In genomic region chrX:41335590-41336331, GRCh38 we compare ENCODE assay signal across 8 cellular contexts. TPM values are rescaled to one million over a fixed set of nuclear protein-coding genes. Genes with fewer than 3 reads are reported as not detected.
DNase-seq lines count a peak whose midpoint lies in the region; ATAC-seq lines count a peak whose summit lies in the region.

No MANE protein-coding gene starts in this region.

- H3K4me1 Mint-ChIP-seq in activated CD4-positive, alpha-beta T cell treated with anti-CD3 and anti-CD28 coated beads for 36 hours, result peaks cover 25% of the 10 kb centered on the region
- peaks cover 22% of the 10 kb centered on the region for H3K4me1 Mint-ChIP-seq in activated T-helper 2 cell treated with anti-CD3 and anti-CD28 coated beads, Interferon-gamma antibody, Interleukin-2, Interleukin-4, amounts not matched to agents 10 μg/mL and 5 μg/mL and 100 μg/mL, durations not matched to agents 14 hours and 24 hours and 36 hours (ENCODE audit: low read depth)

- POLR2A ChIA-PET in activated CD4-positive, alpha-beta T cell treated with anti-CD3 and anti-CD28 coated beads for 36 hours (lab: Charles Lee), result interaction anchor here (1.0 to 1.7 kb wide), 4 partner anchors 47 to 107 kb away, joined by 4 to 9 read pairs (median 6); no protein-coding TSS in a partner anchor

- no peaks in the 10 kb centered on the region for H3K27me3 Mint-ChIP-seq in activated CD4-positive, alpha-beta T cell treated with anti-CD3 and anti-CD28 coated beads for 36 hours
- H3K27me3 Mint-ChIP-seq in activated T-helper 2 cell treated with anti-CD3 and anti-CD28 coated beads, Interferon-gamma antibody, Interleukin-2, Interleukin-4, amounts not matched to agents 10 μg/mL and 5 μg/mL and 100 μg/mL, durations not matched to agents 14 hours and 24 hours and 36 hours (ENCODE audit: low read depth), result no peaks in the 10 kb centered on the region

- no peak for ATAC-seq in activated CD4-positive, alpha-beta T cell treated with anti-CD3 and anti-CD28 coated beads for 36 hours
- no peak for ATAC-seq in HG03342 (IDR thresholded peaks at IDR 0.05; ENCODE audit: unreplicated experiment)

- peak overlapping the region; percentile 99 for H3K9ac ChIP-seq in iPS-18a (ENCODE audit: low read length)

- peaks cover 5% of the 10 kb centered on the region for H3K9me3 ChIP-seq in iPS-18a (ENCODE audit: control insufficient read depth, low read depth, low read length)

- no peak overlapping the region for H3K27ac ChIP-seq in iPS-18a (ENCODE audit: low read length)

- peak overlapping the region; percentile 90 for H3K4me3 Mint-ChIP-seq in activated CD4-positive, alpha-beta T cell treated with anti-CD3 and anti-CD28 coated beads for 36 hours
- H3K4me3 Mint-ChIP-seq in activated T-helper 2 cell treated with anti-CD3 and anti-CD28 coated beads, Interferon-gamma antibody, Interleukin-2, Interleukin-4, amounts not matched to agents 10 μg/mL and 5 μg/mL and 100 μg/mL, durations not matched to agents 14 hours and 24 hours and 36 hours (ENCODE audit: low read depth), result peak overlapping the region; percentile 97

- peak overlapping the region; percentile 99 for H3K27ac Mint-ChIP-seq in activated CD4-positive, alpha-beta T cell treated with anti-CD3 and anti-CD28 coated beads for 36 hours
- peak overlapping the region; percentile 100 for H3K27ac Mint-ChIP-seq in activated T-helper 2 cell treated with anti-CD3 and anti-CD28 coated beads, Interferon-gamma antibody, Interleukin-2, Interleukin-4, amounts not matched to agents 10 μg/mL and 5 μg/mL and 100 μg/mL, durations not matched to agents 14 hours and 24 hours and 36 hours

- DNase-seq in activated CD4-positive, alpha-beta T cell treated with anti-CD3 and anti-CD28 coated beads for 36 hours, result peak; percentile 40
- DNase-seq in activated CD4-positive, alpha-beta T cell treated with anti-CD3 and anti-CD28 coated beads for 4 hours, result no peak
- no peak for DNase-seq in activated T-helper 2 cell treated with anti-CD3 and anti-CD28 coated beads, Interferon-gamma antibody, Interleukin-2, Interleukin-4, amounts not matched to agents 10 μg/mL and 5 μg/mL and 100 μg/mL, durations not matched to agents 14 hours and 24 hours and 36 hours (ENCODE audit: low spot score)
- peak; percentile 38 for DNase-seq in stromal cell of bone marrow (ENCODE audit: low read depth)
- no peak for DNase-seq in nucleus accumbens (lab: John Stamatoyannopoulos, UW)
- DNase-seq in head of caudate nucleus, result no peak

- peak overlapping the region; percentile 82 for H3K4me3 ChIP-seq in iPS-18a (ENCODE audit: low read length)

- H3K9me3 Mint-ChIP-seq in activated CD4-positive, alpha-beta T cell treated with anti-CD3 and anti-CD28 coated beads for 36 hours (ENCODE audit: low read depth), result no peaks in the 10 kb centered on the region
- H3K9me3 Mint-ChIP-seq in activated T-helper 2 cell treated with anti-CD3 and anti-CD28 coated beads, Interferon-gamma antibody, Interleukin-2, Interleukin-4, amounts not matched to agents 10 μg/mL and 5 μg/mL and 100 μg/mL, durations not matched to agents 14 hours and 24 hours and 36 hours, result no peaks in the 10 kb centered on the region

- intact Hi-C loops in activated CD4-positive, alpha-beta T cell treated with anti-CD3 and anti-CD28 coated beads for 36 hours (cut with DNase I, micrococcal nuclease), result loop anchor here (2.0 to 10.0 kb wide), 4 partner anchors 15 to 1231 kb away; partner anchors contain the start of gene CXorf38 (in 1 of the 2)
- intact Hi-C loops in activated T-helper 2 cell treated with anti-CD3 and anti-CD28 coated beads, Interferon-gamma antibody, Interleukin-2, Interleukin-4, amounts not matched to agents 10 μg/mL and 5 μg/mL and 100 μg/mL, durations not matched to agents 14 hours and 24 hours and 36 hours (cut with micrococcal nuclease), result loop anchor here (1.0 to 10.0 kb wide), 2 partner anchors 107 to 601 kb away; partner anchors contain the start of gene MED14
- intact Hi-C loops in head of caudate nucleus (cut with DNase I), result loop anchor here (10.0 kb wide), 3 partner anchors 119 to 691 kb away; partner anchors contain the start of genes CXorf38 and USP9X

- peaks cover 17% of the 10 kb centered on the region for H3K36me3 ChIP-seq in iPS-18a (ENCODE audit: control insufficient read depth, low read depth, low read length)

- CTCF ChIA-PET in activated CD4-positive, alpha-beta T cell treated with anti-CD3 and anti-CD28 coated beads for 36 hours (lab: Charles Lee), result no interaction called here

- no peaks in the 10 kb centered on the region for H3K27me3 ChIP-seq in iPS-18a (ENCODE audit: control insufficient read depth, insufficient read depth, low read length)

- peaks cover 56% of the 10 kb centered on the region for H3K36me3 Mint-ChIP-seq in activated CD4-positive, alpha-beta T cell treated with anti-CD3 and anti-CD28 coated beads for 36 hours (ENCODE audit: low read depth)
- peaks cover 67% of the 10 kb centered on the region for H3K36me3 Mint-ChIP-seq in activated T-helper 2 cell treated with anti-CD3 and anti-CD28 coated beads, Interferon-gamma antibody, Interleukin-2, Interleukin-4, amounts not matched to agents 10 μg/mL and 5 μg/mL and 100 μg/mL, durations not matched to agents 14 hours and 24 hours and 36 hours (ENCODE audit: low read depth)

- peaks cover 8% of the 10 kb centered on the region for H3K4me1 ChIP-seq in iPS-18a (ENCODE audit: control insufficient read depth, low read depth, low read length)

RNA-seq across cellular contexts. Expression of gene DDX3X, which starts 1.8 kb away (rescaled TPM):
- total RNA-seq in activated CD4-positive, alpha-beta T cell treated with anti-CD3 and anti-CD28 coated beads for 36 hours, result 100 to 1,000 TPM; 118 to 207 TPM
- total RNA-seq in activated T-helper 2 cell treated with anti-CD3 and anti-CD28 coated beads, Interferon-gamma antibody, Interleukin-2, Interleukin-4, amounts not matched to agents 10 μg/mL and 5 μg/mL and 100 μg/mL, durations not matched to agents 14 hours and 24 hours and 36 hours, result 250 and 251 TPM in 2 replicates

Comparison
In these comparisons a context has a peak if more than half of its experiments do, and no peak if none do; other contexts are left out.
1. DNase-seq: peak in activated CD4-positive, alpha-beta T cell treated with anti-CD3 and anti-CD28 coated beads for 36 hours (single experiment) and stromal cell of bone marrow (single experiment); none in activated CD4-positive, alpha-beta T cell treated with anti-CD3 and anti-CD28 coated beads for 4 hours (0 of 2), activated T-helper 2 cell treated with anti-CD3 and anti-CD28 coated beads, Interferon-gamma antibody, Interleukin-2, Interleukin-4, amounts not matched to agents 10 μg/mL and 5 μg/mL and 100 μg/mL, durations not matched to agents 14 hours and 24 hours and 36 hours (single experiment), nucleus accumbens (0 of 56) and head of caudate nucleus (0 of 42).